In genomic region chr1:223845810-223846667, GRCh38 we compare ENCODE assay signal across 8 cellular contexts. TPM values are rescaled to one million over a fixed set of nuclear protein-coding genes. Genes with fewer than 3 reads are reported as not detected.
DNase-seq lines count a peak whose midpoint lies in the region; ATAC-seq and TF ChIP-seq lines count a peak whose summit lies in the region.

A gene with protein sequence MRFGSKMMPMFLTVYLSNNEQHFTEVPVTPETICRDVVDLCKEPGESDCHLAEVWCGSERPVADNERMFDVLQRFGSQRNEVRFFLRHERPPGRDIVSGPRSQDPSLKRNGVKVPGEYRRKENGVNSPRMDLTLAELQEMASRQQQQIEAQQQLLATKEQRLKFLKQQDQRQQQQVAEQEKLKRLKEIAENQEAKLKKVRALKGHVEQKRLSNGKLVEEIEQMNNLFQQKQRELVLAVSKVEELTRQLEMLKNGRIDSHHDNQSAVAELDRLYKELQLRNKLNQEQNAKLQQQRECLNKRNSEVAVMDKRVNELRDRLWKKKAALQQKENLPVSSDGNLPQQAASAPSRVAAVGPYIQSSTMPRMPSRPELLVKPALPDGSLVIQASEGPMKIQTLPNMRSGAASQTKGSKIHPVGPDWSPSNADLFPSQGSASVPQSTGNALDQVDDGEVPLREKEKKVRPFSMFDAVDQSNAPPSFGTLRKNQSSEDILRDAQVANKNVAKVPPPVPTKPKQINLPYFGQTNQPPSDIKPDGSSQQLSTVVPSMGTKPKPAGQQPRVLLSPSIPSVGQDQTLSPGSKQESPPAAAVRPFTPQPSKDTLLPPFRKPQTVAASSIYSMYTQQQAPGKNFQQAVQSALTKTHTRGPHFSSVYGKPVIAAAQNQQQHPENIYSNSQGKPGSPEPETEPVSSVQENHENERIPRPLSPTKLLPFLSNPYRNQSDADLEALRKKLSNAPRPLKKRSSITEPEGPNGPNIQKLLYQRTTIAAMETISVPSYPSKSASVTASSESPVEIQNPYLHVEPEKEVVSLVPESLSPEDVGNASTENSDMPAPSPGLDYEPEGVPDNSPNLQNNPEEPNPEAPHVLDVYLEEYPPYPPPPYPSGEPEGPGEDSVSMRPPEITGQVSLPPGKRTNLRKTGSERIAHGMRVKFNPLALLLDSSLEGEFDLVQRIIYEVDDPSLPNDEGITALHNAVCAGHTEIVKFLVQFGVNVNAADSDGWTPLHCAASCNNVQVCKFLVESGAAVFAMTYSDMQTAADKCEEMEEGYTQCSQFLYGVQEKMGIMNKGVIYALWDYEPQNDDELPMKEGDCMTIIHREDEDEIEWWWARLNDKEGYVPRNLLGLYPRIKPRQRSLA (minus strand): TSS chr1:223845947. CDS start chr1:223845680, 267 bp downstream.

- peak within 1 kb of the TSS; percentile 97 for H3K27ac Mint-ChIP-seq in activated naive CD4-positive, alpha-beta T cell treated with anti-CD3 and anti-CD28 coated beads for 36 hours

- peak; percentile 38 to 70 (median 55); a peak in 5 of 6 replicates for TF ChIP-seq CTCF in HCT116 (IDR thresholded peaks at IDR 0.05 in 2 of 3, conservative IDR thresholded peaks at IDR 0.05 in 1 of 3; ENCODE audit: borderline replicate concordance in 1 of 3, insufficient read depth in 1 of 3, low read depth in 2 of 3, low read length in 2 of 3)
- peak; percentile 67 for TF ChIP-seq CTCF in MM.1S (IDR thresholded peaks at IDR 0.05; ENCODE audit: low read length)
- TF ChIP-seq CTCF in gastroesophageal sphincter (IDR thresholded peaks at IDR 0.05), result peak; percentile 52 to 90 (median 83)
- TF ChIP-seq CTCF in suprapubic skin (IDR thresholded peaks at IDR 0.05), result peak; percentile 44 to 77

- RAD21 ChIA-PET in HCT116 (lab: Charles Lee; ENCODE audit: low non-redundant PET in 1 of 2, low total read pairs in 2 of 2, uncharacterized antibody in 2 of 2, unreplicated experiment in 2 of 2), result no interaction called here

- H3K9ac ChIP-seq in HCT116 (ENCODE audit: low read length), result peak within 1 kb of the TSS; percentile 86
- peak within 1 kb of the TSS; percentile 87 for H3K9ac ChIP-seq in MM.1S (ENCODE audit: low read length)

- TF ChIP-seq POLR2A in HCT116 (IDR thresholded peaks at IDR 0.05; ENCODE audit: borderline replicate concordance, extremely low read depth, insufficient read depth, insufficient read length) (peak; percentile 39), gastroesophageal sphincter (IDR thresholded peaks at IDR 0.05) (peak; percentile 81 to 91), suprapubic skin (IDR thresholded peaks at IDR 0.05) (peak; percentile 40 to 84)

- peaks cover 3 to 23% of the 10 kb centered on the region in 2 experiments; a peak in 3 of 4 replicates for H3K4me1 ChIP-seq in HCT116 (ENCODE audit: control insufficient read depth in 1 of 2, insufficient read depth in 2 of 2, low read length in 2 of 2)
- peaks cover 39% of the 10 kb centered on the region for H3K4me1 ChIP-seq in MM.1S (ENCODE audit: low read length)
- H3K4me1 ChIP-seq in gastroesophageal sphincter, result peaks cover 0 to 54% (median 21%) of the 10 kb centered on the region in 3 donors
- H3K4me1 ChIP-seq in suprapubic skin, result peaks cover 43% of the 10 kb centered on the region

- H3K4me3 ChIP-seq in GM08714 (ENCODE audit: low read length) (peak within 1 kb of the TSS; percentile 68), HCT116 (replicated peaks in 1 of 2; ENCODE audit: low read depth in 1 of 2, low read length in 2 of 2) (peak within 1 kb of the TSS; percentile 73 to 78), MM.1S (ENCODE audit: low read length) (peak within 1 kb of the TSS; percentile 80), gastroesophageal sphincter (peak within 1 kb of the TSS; percentile 60 to 93), suprapubic skin (peak within 1 kb of the TSS; percentile 94)

- H3K27ac ChIP-seq in HCT116 (ENCODE audit: low read depth, low read length) (peak within 1 kb of the TSS; percentile 94), MM.1S (ENCODE audit: low read length) (peak within 1 kb of the TSS; percentile 75), gastroesophageal sphincter (peak within 1 kb of the TSS; percentile 93 to 99 (median 98)), suprapubic skin (peak within 1 kb of the TSS; percentile 99)

- TF ChIP-seq EP300 in gastroesophageal sphincter (IDR thresholded peaks at IDR 0.05) (no peak), suprapubic skin (IDR thresholded peaks at IDR 0.05) (no peak)

- H3K79me2 ChIP-seq in HCT116 (ENCODE audit: insufficient read depth, low read length) (peaks cover 45% of the 10 kb centered on the region), MM.1S (ENCODE audit: low read length) (peaks cover 43% of the 10 kb centered on the region)

- no peaks in the 10 kb centered on the region for H3K27me3 Mint-ChIP-seq in activated naive CD4-positive, alpha-beta T cell treated with anti-CD3 and anti-CD28 coated beads for 36 hours (ENCODE audit: low read depth)

- H2AFZ ChIP-seq in HCT116 (ENCODE audit: low read depth, low read length, poor library complexity, severe bottlenecking), result no peak within 1 kb of the TSS
- H2AFZ ChIP-seq in MM.1S (ENCODE audit: low read length), result peak within 1 kb of the TSS; percentile 96

- WGBS in gastroesophageal sphincter (ENCODE audit: low coverage in 1 of 2), 2 donors, result 0 to 2% methylated on average over 2 to 11 of the region's 107 CpGs
- 0% methylated on average over 36 of the region's 107 CpGs for WGBS in suprapubic skin

- H4K20me1 ChIP-seq in HCT116 (ENCODE audit: insufficient read depth), result no peaks in the 10 kb centered on the region
- H4K20me1 ChIP-seq in MM.1S (ENCODE audit: insufficient read depth, low read length), result 0 out of 2 replicates have a peak, but pooled peaks cover 4% of the 10 kb centered on the region

- H3K4me1 Mint-ChIP-seq in activated naive CD4-positive, alpha-beta T cell treated with anti-CD3 and anti-CD28 coated beads for 36 hours (ENCODE audit: low read depth), result peaks cover 41% of the 10 kb centered on the region

- H3K36me3 Mint-ChIP-seq in activated naive CD4-positive, alpha-beta T cell treated with anti-CD3 and anti-CD28 coated beads for 36 hours (ENCODE audit: low read depth), result peaks cover 5% of the 10 kb centered on the region

- peak; percentile 60 for TF ChIP-seq RAD21 in HCT116 (IDR thresholded peaks at IDR 0.05; ENCODE audit: low read depth)

- peaks cover 24% of the 10 kb centered on the region for H3F3A ChIP-seq in MM.1S (ENCODE audit: insufficient read depth, low read length)

- peak; percentile 89 for ATAC-seq in HCT116
- ATAC-seq in gastroesophageal sphincter, result peak; percentile 96

- H3K36me3 ChIP-seq in HCT116 (ENCODE audit: control insufficient read depth in 1 of 2, insufficient read depth in 2 of 2, low read length in 2 of 2) (no peaks in the 10 kb centered on the region), MM.1S (replicated peaks; ENCODE audit: insufficient read depth, low read length) (no peaks in the 10 kb centered on the region), gastroesophageal sphincter (no peaks in the 10 kb centered on the region), suprapubic skin (no peaks in the 10 kb centered on the region)

- H3K4me2 ChIP-seq in HCT116 (ENCODE audit: low read length) (peak within 1 kb of the TSS; percentile 90), MM.1S (ENCODE audit: low read depth, low read length) (peak within 1 kb of the TSS; percentile 74)

- intact Hi-C loops in HCT116 (cut with micrococcal nuclease), result loop anchor here (5.0 kb wide), 1 partner anchor 144 kb away; no protein-coding TSS in a partner anchor
- intact Hi-C loops in activated naive CD4-positive, alpha-beta T cell treated with anti-CD3 and anti-CD28 coated beads for 36 hours (cut with micrococcal nuclease), result loop anchor here (1.0 to 10.0 kb wide), 8 partner anchors 70 to 1851 kb away; partner anchors contain the start of genes CAPN2, CNIH4 and WDR26

- peak; percentile 73 for DNase-seq in HCT116 (ENCODE audit: low read depth, low spot score)
- DNase-seq in MM.1S, result peak; percentile 91
- DNase-seq in SK-N-DZ (ENCODE audit: low spot score), result peak; percentile 86
- peak; percentile 85 for DNase-seq in activated naive CD4-positive, alpha-beta T cell treated with anti-CD3 and anti-CD28 coated beads for 36 hours
- peak in 55 of 56 donors; percentile 37 to 95 (median 84) for DNase-seq in nucleus accumbens (lab: John Stamatoyannopoulos, UW)
- DNase-seq in suprapubic skin (ENCODE audit: low spot score in 2 of 2), result peak; percentile 87 to 90

- H3K9me3 ChIP-seq in HCT116 (ENCODE audit: control insufficient read depth in 1 of 2, insufficient read depth in 1 of 2, low read depth in 1 of 2, low read length in 2 of 2), result no peaks in the 10 kb centered on the region
- no peaks in the 10 kb centered on the region for H3K9me3 ChIP-seq in MM.1S (replicated peaks; ENCODE audit: insufficient read depth, low read length)
- no peaks in the 10 kb centered on the region for H3K9me3 ChIP-seq in gastroesophageal sphincter
- H3K9me3 ChIP-seq in suprapubic skin, result no peaks in the 10 kb centered on the region

- peaks cover 3% of the 10 kb centered on the region for H3K9me3 Mint-ChIP-seq in activated naive CD4-positive, alpha-beta T cell treated with anti-CD3 and anti-CD28 coated beads for 36 hours

- H3K27me3 ChIP-seq in HCT116 (ENCODE audit: insufficient read depth, low read length), result no peaks in the 10 kb centered on the region
- no peaks in the 10 kb centered on the region for H3K27me3 ChIP-seq in MM.1S (replicated peaks; ENCODE audit: insufficient read depth, low read length)
- H3K27me3 ChIP-seq in gastroesophageal sphincter, result no peaks in the 10 kb centered on the region
- no peaks in the 10 kb centered on the region for H3K27me3 ChIP-seq in suprapubic skin

- peak within 1 kb of the TSS; percentile 93 for H3K4me3 Mint-ChIP-seq in activated naive CD4-positive, alpha-beta T cell treated with anti-CD3 and anti-CD28 coated beads for 36 hours

- POLR2A ChIA-PET in HCT116 (lab: Charles Lee), result interaction anchor here (2.2 kb wide), 1 partner anchor 26 kb away, joined by 7 read pairs; no protein-coding TSS in a partner anchor

- CTCF ChIA-PET in HCT116 (lab: Charles Lee), result interaction anchor here (0.8 to 1.8 kb wide), 3 partner anchors 15 to 138 kb away, joined by 3 to 4 read pairs (median 3); no protein-coding TSS in a partner anchor
- CTCF ChIA-PET in activated naive CD4-positive, alpha-beta T cell treated with anti-CD3 and anti-CD28 coated beads for 36 hours (lab: Charles Lee), result interaction anchor here (1.0 to 3.8 kb wide), 7 partner anchors 12 to 71 kb away, joined by 4 to 15 read pairs (median 7); no protein-coding TSS in a partner anchor

- BruUV-seq in HCT116 (replicated peaks; lab: Mats Ljungman, UMichigan), result TSS peak; percentile 97

- H3K9me2 ChIP-seq in HCT116 (ENCODE audit: insufficient read depth) (no peaks in the 10 kb centered on the region; the same call in 1 of the 2 replicates), MM.1S (replicated peaks; ENCODE audit: insufficient read depth, low read length) (no peaks in the 10 kb centered on the region)

RNA-seq across cellular contexts. Expression of the gene that starts here (rescaled TPM):
- total RNA-seq in HCT116 (2021; ENCODE audit: unreplicated experiment) (38.2 TPM), gastroesophageal sphincter (10 to 100 TPM; 30.0 to 85.3 (median 52.3) TPM), suprapubic skin (10 to 100 TPM; 33.2 to 80.5 (median 55.8) TPM)
- polyA plus RNA-seq in HCT116 (2012), result 14.1 and 15.4 TPM in 2 replicates
- 51.7 and 52.8 TPM in 2 replicates for polyA plus RNA-seq in SK-N-DZ (2014; cell fraction: cytosol; rRNA removed)
- polyA plus RNA-seq in SK-N-DZ (2014; cell fraction: nucleus; rRNA removed), result 36.7 and 42.5 TPM in 2 replicates
- total RNA-seq in activated naive CD4-positive, alpha-beta T cell treated with anti-CD3 and anti-CD28 coated beads for 36 hours, result 10 to 100 TPM; 40.8 to 44.2 TPM

Comparison
In these comparisons a context has a peak if more than half of its experiments do, and no peak if none do; other contexts are left out.
1. Peak in every context shown above with its lines: DNase-seq, ATAC-seq, H3K4me3 ChIP-seq and H3K27ac ChIP-seq.